Comparison of ENCODE assay signal across 1 cellular context in the genomic region with DNA sequence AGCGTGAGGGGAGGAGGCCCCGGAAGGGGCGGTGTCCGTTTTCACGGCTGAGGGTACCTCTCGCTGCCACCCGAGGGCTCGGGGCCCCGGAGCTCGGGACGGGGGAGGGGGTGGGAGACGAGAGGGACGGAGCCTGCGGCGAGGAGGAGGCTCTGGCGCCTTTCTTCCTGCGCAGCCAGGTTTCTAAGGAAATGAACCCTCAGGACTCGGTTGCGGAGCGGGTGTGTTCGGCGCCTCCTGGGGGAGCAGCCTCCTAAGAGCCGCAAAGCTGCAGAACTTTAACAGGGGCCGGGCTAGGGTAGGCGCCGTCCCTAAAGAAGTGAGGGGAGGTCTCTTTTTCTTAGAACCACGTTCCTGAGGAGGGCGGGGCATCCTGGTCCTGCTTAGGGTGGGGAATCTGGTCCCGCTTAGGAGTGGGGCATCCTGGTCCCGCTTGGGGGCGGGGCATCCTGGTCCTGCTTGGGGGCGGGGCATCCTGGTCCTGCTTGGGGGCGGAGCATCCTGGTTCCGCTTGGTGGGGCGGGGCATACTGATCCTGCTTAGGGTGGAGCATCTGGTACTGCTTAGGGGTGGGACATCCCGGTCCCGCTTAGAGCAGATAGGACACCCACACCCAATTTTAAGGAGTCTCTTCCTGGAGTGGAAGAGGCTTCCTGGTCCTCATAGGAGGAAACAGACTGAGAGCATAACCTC.
TF ChIP-seq lines count a peak whose summit lies in the region.

No MANE protein-coding gene starts in this region.

TF ChIP-seq in H1, 55 proteins besides CTCF, POLR2A, EP300 and RAD21:
- TF ChIP-seq EGR1 (IDR thresholded peaks at IDR 0.05; ENCODE audit: borderline replicate concordance, low read depth, low read length): no peak
- TF ChIP-seq ASH2L (IDR thresholded peaks at IDR 0.05; ENCODE audit: low read length): no peak
- TF ChIP-seq PHF8 (conservative IDR thresholded peaks at IDR 0.05; ENCODE audit: low read depth, low read length): no peak
- TF ChIP-seq RNF2 (IDR thresholded peaks at IDR 0.05; ENCODE audit: borderline replicate concordance, low read depth, low read length, missing control alignments, poor library complexity, severe bottlenecking): no peak
- peak; percentile 56; the same call in 1 of the 2 replicates for TF ChIP-seq SP4 (IDR thresholded peaks at IDR 0.05; ENCODE audit: low read length)
- TF ChIP-seq SUZ12 (IDR thresholded peaks at IDR 0.05; ENCODE audit: low read length): no peak; the same call in 1 of the 2 replicates
- TF ChIP-seq CHD2 (IDR thresholded peaks at IDR 0.05; ENCODE audit: low read length): no peak
- peak; percentile 50 for TF ChIP-seq KDM4A (IDR thresholded peaks at IDR 0.05; ENCODE audit: low read depth, low read length, severe bottlenecking)
- TF ChIP-seq TCF12 (IDR thresholded peaks at IDR 0.05; ENCODE audit: low read depth, low read length): no peak
TF ChIP-seq in H1: peak in this region for 2.
